8 cellular contexts compared by ENCODE assay signal in genomic region chr14:61472025-61472672, GRCh38.
DNase-seq lines count a peak whose midpoint lies in the region; ATAC-seq and TF ChIP-seq lines count a peak whose summit lies in the region.

No MANE protein-coding gene starts in this region.

- no peaks in the 10 kb centered on the region for H4K20me1 ChIP-seq in Karpas-422 (ENCODE audit: insufficient read depth, low read depth, low read length)

- peak overlapping the region; percentile 87 for H3K4me2 ChIP-seq in Karpas-422 (ENCODE audit: low read depth, low read length, poor library complexity, severe bottlenecking)

- intact Hi-C loops in Calu3 (cut with micrococcal nuclease; ENCODE audit: unreplicated experiment), result no loop called here
- intact Hi-C loops in activated CD4-positive, alpha-beta memory T cell treated with anti-CD3 and anti-CD28 coated beads for 36 hours (cut with micrococcal nuclease), result loop anchor here (1.0 kb wide), 1 partner anchor 53 kb away; no protein-coding TSS in a partner anchor
- intact Hi-C loops in psoas muscle (cut with DNase I), result loop anchor here in 1 of 2 donors (5.0 kb wide), 1 partner anchor 255 kb away; no protein-coding TSS in a partner anchor

- H3K9me3 ChIP-seq in Karpas-422 (ENCODE audit: low read length) (no peaks in the 10 kb centered on the region), psoas muscle (no peaks in the 10 kb centered on the region)

- H3K4me1 Mint-ChIP-seq in Calu3 (ENCODE audit: low read depth, unreplicated experiment), result peaks cover 67% of the 10 kb centered on the region
- H3K4me1 Mint-ChIP-seq in activated CD4-positive, alpha-beta memory T cell treated with anti-CD3 and anti-CD28 coated beads for 36 hours (ENCODE audit: low read depth), result peaks cover 92% of the 10 kb centered on the region

- H3K9ac ChIP-seq in Karpas-422 (ENCODE audit: low read length), result peak overlapping the region; percentile 72

- H3K36me3 ChIP-seq in Karpas-422 (ENCODE audit: insufficient read depth, low read length) (no peaks in the 10 kb centered on the region), psoas muscle (ENCODE audit: insufficient read depth in 1 of 2, low read depth in 1 of 2) (no peaks in the 10 kb centered on the region)

- CTCF ChIA-PET in Calu3 (lab: Charles Lee), result interaction anchor here (0.6 to 1.4 kb wide), 3 partner anchors 48 to 274 kb away, joined by 3 to 6 read pairs (median 5); no protein-coding TSS in a partner anchor
- CTCF ChIA-PET in activated CD4-positive, alpha-beta memory T cell treated with anti-CD3 and anti-CD28 coated beads for 36 hours (lab: Charles Lee), result interaction anchor here (0.7 to 10.8 kb wide), 7 partner anchors 8 to 366 kb away, joined by 3 to 76 read pairs (median 4); no protein-coding TSS in a partner anchor

- TF ChIP-seq CTCF in Calu3 (IDR thresholded peaks at IDR 0.05; ENCODE audit: unreplicated experiment), result no peak
- TF ChIP-seq CTCF in psoas muscle (IDR thresholded peaks at IDR 0.05), result no peak

- ATAC-seq in psoas muscle (peak in 2 of 4 donors; percentile 24 to 42), HG02981 (IDR thresholded peaks at IDR 0.05; ENCODE audit: unreplicated experiment) (no peak)

- POLR2A ChIA-PET in activated CD4-positive, alpha-beta memory T cell treated with anti-CD3 and anti-CD28 coated beads for 36 hours (lab: Charles Lee), result interaction anchor here (0.6 to 2.2 kb wide), 12 partner anchors 30 to 230 kb away, joined by 3 to 7 read pairs (median 3); partner anchors contain the start of gene HIF1A

- peak; percentile 29 for DNase-seq in Calu3
- no peak for DNase-seq in Karpas-422
- DNase-seq in activated CD4-positive, alpha-beta memory T cell treated with anti-CD3 and anti-CD28 coated beads for 36 hours, result peak; percentile 54
- peak; percentile 99 for DNase-seq in fibroblast of peridontal ligament (ENCODE audit: extremely low read depth)
- no peak for DNase-seq in psoas muscle
- no peak for DNase-seq in NCI-H446 treated with DMSO at 0.1 percent for 48 hours (lab: John Stamatoyannopoulos, UW)
- no peak for DNase-seq in NCI-H1105 treated with DMSO at 0.1 percent for 48 hours (lab: John Stamatoyannopoulos, UW)

- peak overlapping the region; percentile 45 for H3K4me3 Mint-ChIP-seq in Calu3 (ENCODE audit: low read depth, unreplicated experiment)
- H3K4me3 Mint-ChIP-seq in activated CD4-positive, alpha-beta memory T cell treated with anti-CD3 and anti-CD28 coated beads for 36 hours, result peak overlapping the region; percentile 78

- WGBS in psoas muscle, 3 donors, result 38 to 47% (median 41%) methylated on average over 8 of the region's 8 CpGs

- peaks cover 65% of the 10 kb centered on the region for H3K4me1 ChIP-seq in Karpas-422 (ENCODE audit: low read length)
- peaks cover 32% of the 10 kb centered on the region for H3K4me1 ChIP-seq in psoas muscle

- H3K36me3 Mint-ChIP-seq in Calu3 (ENCODE audit: insufficient read depth, unreplicated experiment), result peaks cover 19% of the 10 kb centered on the region
- peaks cover 42% of the 10 kb centered on the region for H3K36me3 Mint-ChIP-seq in activated CD4-positive, alpha-beta memory T cell treated with anti-CD3 and anti-CD28 coated beads for 36 hours

- H3K4me3 ChIP-seq in Karpas-422 (ENCODE audit: low read length) (peak overlapping the region; percentile 66), psoas muscle (peak overlapping the region; percentile 45)

- no peaks in the 10 kb centered on the region for H3K79me2 ChIP-seq in Karpas-422 (ENCODE audit: low read length)

- H3K9me3 Mint-ChIP-seq in Calu3 (ENCODE audit: low read depth, unreplicated experiment), result no peaks in the 10 kb centered on the region
- H3K9me3 Mint-ChIP-seq in activated CD4-positive, alpha-beta memory T cell treated with anti-CD3 and anti-CD28 coated beads for 36 hours, result no peaks in the 10 kb centered on the region

- BruUV-seq in Calu3 (replicated peaks; lab: Mats Ljungman, UMichigan), result no TSS peak

- peak overlapping the region; percentile 65 for H3K27ac Mint-ChIP-seq in Calu3 (ENCODE audit: unreplicated experiment)
- H3K27ac Mint-ChIP-seq in activated CD4-positive, alpha-beta memory T cell treated with anti-CD3 and anti-CD28 coated beads for 36 hours, result peak overlapping the region; percentile 100

- peak overlapping the region; percentile 19 for H2AFZ ChIP-seq in Karpas-422 (ENCODE audit: low read length)

- no peaks in the 10 kb centered on the region for H3K9me2 ChIP-seq in Karpas-422 (replicated peaks; ENCODE audit: insufficient read depth, low read length)

- no peaks in the 10 kb centered on the region for H3K27me3 Mint-ChIP-seq in Calu3 (ENCODE audit: unreplicated experiment)
- peaks cover 1% of the 10 kb centered on the region for H3K27me3 Mint-ChIP-seq in activated CD4-positive, alpha-beta memory T cell treated with anti-CD3 and anti-CD28 coated beads for 36 hours

- H3K27ac ChIP-seq in Karpas-422 (ENCODE audit: low read length) (peak overlapping the region; percentile 92), psoas muscle (peak overlapping the region; percentile 39)

- H3K27me3 ChIP-seq in Karpas-422 (ENCODE audit: low read length) (no peaks in the 10 kb centered on the region), psoas muscle (ENCODE audit: insufficient read depth in 3 of 3, low read length in 2 of 3) (no peaks in the 10 kb centered on the region)

Comparison
In these comparisons a context has a peak if more than half of its experiments do, and no peak if none do; other contexts are left out.
1. DNase-seq: peak in Calu3 (single experiment), activated CD4-positive, alpha-beta memory T cell treated with anti-CD3 and anti-CD28 coated beads for 36 hours (single experiment) and fibroblast of peridontal ligament (single experiment); none in Karpas-422 (single experiment), psoas muscle (0 of 2), NCI-H446 treated with DMSO at 0.1 percent for 48 hours (single experiment) and NCI-H1105 treated with DMSO at 0.1 percent for 48 hours (single experiment).